Comparison of ENCODE assay signal across 14 cellular contexts in genomic region chr1:25786887-25787286, GRCh38. TPM values are rescaled to one million over a fixed set of nuclear protein-coding genes. Genes with fewer than 3 reads are reported as not detected.
DNase-seq lines count a peak whose midpoint lies in the region; ATAC-seq and TF ChIP-seq lines count a peak whose summit lies in the region.
"Had no signal": no experiment of that assay in that cellular context is flagged by ENCODE, and none has a peak within 500 bp of the region (broad histone marks: within the 10 kb centered on the region; RNA-seq: fewer than 3 reads in every experiment).

No MANE protein-coding gene starts in this region.

- H3K4me1 Mint-ChIP-seq in chondrocyte (ENCODE audit: low read depth): peaks cover 31% of the 10 kb centered on the region
- peaks cover 92% of the 10 kb centered on the region for H3K4me1 Mint-ChIP-seq in neural crest cell
- no peaks in the 10 kb centered on the region for H3K4me1 Mint-ChIP-seq in CD14-positive monocyte

- H2AFZ ChIP-seq in KMS-11 (ENCODE audit: low read depth): no peak overlapping the region
- H2AFZ ChIP-seq: parathyroid adenoma had no signal

- H3K9me3 Mint-ChIP-seq in chondrocyte (ENCODE audit: low read depth) (no peaks in the 10 kb centered on the region), neural crest cell (no peaks in the 10 kb centered on the region), CD14-positive monocyte (peaks cover 0 to 4% (median 0%) of the 10 kb centered on the region in 7 donors)

- no peak for DNase-seq in chondrocyte (ENCODE audit: low spot score)
- no peak for DNase-seq in neural crest cell (ENCODE audit: low read depth, low spot score)
- no peak for DNase-seq in erythroblast (lab: John Stamatoyannopoulos, UW)
- DNase-seq in medulla oblongata (ENCODE audit: extremely low spot score): no peak
- no peak for DNase-seq in CD14-positive monocyte (ENCODE audit: low spot score)
- DNase-seq: activated CD4-positive, alpha-beta T cell treated with anti-CD3 and anti-CD28 coated beads for 1 hour; activated T-cell treated with anti-CD3 and anti-CD28 coated beads, Interleukin-2, amount 50 U/mL, for 48 hours; midbrain; NCI-H2171; trophoblast cell had no signal

- H3K36me3 Mint-ChIP-seq in chondrocyte (ENCODE audit: low read depth): no peaks in the 10 kb centered on the region
- H3K36me3 Mint-ChIP-seq in neural crest cell (ENCODE audit: low read depth): peaks cover 4% of the 10 kb centered on the region
- peaks cover 33 to 40% of the 10 kb centered on the region in 2 donors for H3K36me3 Mint-ChIP-seq in CD14-positive monocyte

- H3K79me2 ChIP-seq in KMS-11 (ENCODE audit: insufficient read depth, low read depth): no peaks in the 10 kb centered on the region
- H3K79me2 ChIP-seq: parathyroid adenoma had no signal

- H3K4me3 Mint-ChIP-seq in chondrocyte (ENCODE audit: unreplicated experiment) (no peak overlapping the region), neural crest cell (peak overlapping the region; percentile 47), CD14-positive monocyte (no peak overlapping the region)

- peak overlapping the region; percentile 20 for H3K27ac Mint-ChIP-seq in chondrocyte (ENCODE audit: unreplicated experiment)
- H3K27ac Mint-ChIP-seq in neural crest cell (ENCODE audit: unreplicated experiment): peak overlapping the region; percentile 62
- peak overlapping the region in 1 of 7 donors; percentile 23 for H3K27ac Mint-ChIP-seq in CD14-positive monocyte

- H4K20me1 ChIP-seq in BLaER1 treated with 17β-estradiol and CSF1 and Interleukin-3, amounts not matched to agents 10 nM and 100 nM: peaks cover 0 to 8% (median 0%) of the 10 kb centered on the region in 11 experiments; a peak in 1 of 22 replicates
- H4K20me1 ChIP-seq in KMS-11 (ENCODE audit: insufficient read depth): no peaks in the 10 kb centered on the region

- H3K27me3 ChIP-seq in BLaER1 treated with 17β-estradiol and CSF1 and Interleukin-3, amounts not matched to agents 10 nM and 100 nM: no peaks in the 10 kb centered on the region
- H3K27me3 ChIP-seq in KMS-11 (ENCODE audit: insufficient read depth, low read depth): no peaks in the 10 kb centered on the region

- H3K4me1 ChIP-seq in BLaER1 treated with 17β-estradiol and CSF1 and Interleukin-3, amounts not matched to agents 10 nM and 100 nM: peaks cover 18 to 24% (median 20%) of the 10 kb centered on the region in 10 experiments
- peaks cover 35% of the 10 kb centered on the region for H3K4me1 ChIP-seq in KMS-11 (ENCODE audit: low read depth, poor library complexity, severe bottlenecking)
- H3K4me1 ChIP-seq: parathyroid adenoma had no signal

- H3K9ac ChIP-seq in BLaER1 treated with 17β-estradiol and CSF1 and Interleukin-3, amounts not matched to agents 10 nM and 100 nM: no peak overlapping the region
- no peak overlapping the region for H3K9ac ChIP-seq in KMS-11
- H3K9ac ChIP-seq: parathyroid adenoma had no signal

- H3K27me3 Mint-ChIP-seq in chondrocyte (ENCODE audit: low read depth): no peaks in the 10 kb centered on the region
- H3K27me3 Mint-ChIP-seq in neural crest cell (ENCODE audit: low read depth): no peaks in the 10 kb centered on the region
- H3K27me3 Mint-ChIP-seq in CD14-positive monocyte (ENCODE audit: low read depth in 3 of 3): peaks cover 1 to 2% (median 2%) of the 10 kb centered on the region in 3 donors

- no peak for TF ChIP-seq POLR2A in erythroblast (IDR thresholded peaks at IDR 0.05; ENCODE audit: low read length)

- no peak for ATAC-seq in HG02798 (IDR thresholded peaks at IDR 0.05; ENCODE audit: poor library complexity, unreplicated experiment)

- no peak overlapping the region for H3K27ac ChIP-seq in BLaER1 treated with 17β-estradiol and CSF1 and Interleukin-3, amounts not matched to agents 10 nM and 100 nM
- H3K27ac ChIP-seq in KMS-11: peak overlapping the region; percentile 27; the same call in 1 of the 2 replicates
- H3K27ac ChIP-seq: parathyroid adenoma had no signal

- intact Hi-C loops in CD14-positive monocyte (cut with micrococcal nuclease): no loop called here

- H3K4me2 ChIP-seq in BLaER1 treated with 17β-estradiol and CSF1 and Interleukin-3, amounts not matched to agents 10 nM and 100 nM: peak overlapping the region; percentile 4 to 81 (median 60); a peak in 21 of 22 replicates
- H3K4me2 ChIP-seq in KMS-11: peak overlapping the region; percentile 17; the same call in 1 of the 2 replicates

- H3K9me3 ChIP-seq in BLaER1 treated with 17β-estradiol and CSF1 and Interleukin-3, amounts not matched to agents 10 nM and 100 nM (replicated peaks in 1 of 11): no peaks in the 10 kb centered on the region

- no peaks in the 10 kb centered on the region for H3K36me3 ChIP-seq in BLaER1 treated with 17β-estradiol and CSF1 and Interleukin-3, amounts not matched to agents 10 nM and 100 nM
- H3K36me3 ChIP-seq in KMS-11 (ENCODE audit: insufficient read depth): no peaks in the 10 kb centered on the region

- TF ChIP-seq CTCF in KMS-11 (conservative IDR thresholded peaks at IDR 0.05; ENCODE audit: low read depth, low read length) (no peak), chondrocyte (IDR thresholded peaks at IDR 0.05) (no peak), neural crest cell (conservative IDR thresholded peaks at IDR 0.05) (no peak), CD14-positive monocyte (IDR thresholded peaks at IDR 0.05) (no peak)

- no peak overlapping the region for H3K4me3 ChIP-seq in BLaER1 treated with 17β-estradiol and CSF1 and Interleukin-3, amounts not matched to agents 10 nM and 100 nM
- no peak overlapping the region for H3K4me3 ChIP-seq in KMS-11 (IDR thresholded peaks at IDR 0.05; ENCODE audit: insufficient read depth, low read depth, low read length)

RNA-seq across cellular contexts. Expression of gene SELENON, which starts 13.1 kb away (rescaled TPM):
- total RNA-seq in chondrocyte (77.0 to 99.5 TPM (median 95.7 TPM) in 3 replicates), neural crest cell (146 and 148 TPM in 2 replicates)
- polyA plus RNA-seq in CD14-positive monocyte: 1 to 10 TPM; 1.5 to 3.5 TPM

RNA-seq across cellular contexts. Expression of gene MTFR1L, which starts 32.9 kb away (rescaled TPM):
- total RNA-seq in chondrocyte: 51.2 to 67.1 TPM (median 51.2 TPM) in 3 replicates
- 61.1 and 68.6 TPM in 2 replicates for total RNA-seq in neural crest cell
- polyA plus RNA-seq in CD14-positive monocyte: 10 to 100 TPM; 67.3 to 69.9 TPM
